10 cellular contexts compared by ENCODE assay signal in the genomic region with DNA sequence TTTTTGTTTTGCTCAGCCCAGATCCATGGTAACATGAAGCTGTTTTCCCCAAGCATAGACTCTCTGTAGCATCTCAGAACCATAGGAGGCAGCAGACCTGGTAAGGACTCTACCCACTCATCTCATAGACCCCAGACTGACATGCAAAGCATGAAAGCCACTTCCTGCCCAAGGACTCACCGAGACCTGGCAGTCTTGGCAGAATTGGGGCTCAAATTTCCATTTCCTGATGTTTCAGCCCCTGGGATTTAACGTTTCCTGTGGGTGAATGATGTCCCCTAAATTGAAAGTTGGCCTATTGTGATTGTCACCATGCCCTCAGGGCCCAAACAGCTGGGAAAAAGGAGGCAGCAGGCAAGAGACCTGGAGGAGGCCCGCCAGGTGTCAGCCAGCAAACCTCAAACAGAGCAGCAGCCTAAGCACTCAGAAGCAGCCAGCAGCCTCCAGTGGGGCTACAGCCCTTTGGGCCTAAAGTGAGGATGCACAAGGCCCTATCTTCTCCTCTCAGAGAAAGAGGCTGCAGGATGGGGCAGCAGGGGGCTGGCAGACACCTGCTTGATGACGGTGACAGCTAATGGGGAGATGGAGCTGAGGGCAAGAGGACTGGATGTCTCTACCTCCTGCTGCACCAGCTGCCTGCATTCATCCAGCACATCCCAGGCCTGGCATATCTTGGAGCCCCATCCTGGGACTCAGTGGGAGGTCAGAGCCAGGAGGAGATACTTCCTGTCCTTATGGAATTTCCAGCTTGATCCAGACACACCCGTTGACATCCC. TPM values are rescaled to one million over a fixed set of nuclear protein-coding genes. Genes with fewer than 3 reads are reported as not detected.
DNase-seq lines count a peak whose midpoint lies in the region; ATAC-seq and TF ChIP-seq lines count a peak whose summit lies in the region.
"Had no signal": no experiment of that assay in that cellular context is flagged by ENCODE, and none has a peak within 500 bp of the region (broad histone marks: within the 10 kb centered on the region; RNA-seq: fewer than 3 reads in every experiment).

No MANE protein-coding gene starts in this region.

- DNase-seq in NK-92 treated with Interleukin-12 subunit alpha and Interleukin-12 subunit beta, amount 100 ng/mL, for 24 hours (lab: John Stamatoyannopoulos, UW), result peak; percentile 24
- DNase-seq in NK-92 (lab: John Stamatoyannopoulos, UW; ENCODE audit: unreplicated experiment) (no peak), HT1080 (ENCODE audit: low read depth) (peak; percentile 75), mucosa of descending colon (no peak), NCI-H2081 (lab: John Stamatoyannopoulos, UW) (no peak), globus pallidus (ENCODE audit: low spot score) (no peak), GM03348 (ENCODE audit: low spot score) (no peak)
- DNase-seq: left ventricle myocardium superior, NCI-H226 had no signal

- no peaks in the 10 kb centered on the region for H3K9me3 ChIP-seq in mucosa of descending colon

- no peaks in the 10 kb centered on the region for H3K4me1 ChIP-seq in mucosa of descending colon (ENCODE audit: low read depth)

- no peaks in the 10 kb centered on the region for H3K36me3 ChIP-seq in mucosa of descending colon (ENCODE audit: low read depth)

- no peak overlapping the region for H3K4me3 ChIP-seq in mucosa of descending colon

- ATAC-seq in GM21529 (IDR thresholded peaks at IDR 0.05; ENCODE audit: unreplicated experiment) (peak; percentile 92), mucosa of descending colon (peak; percentile 58)
- ATAC-seq: left ventricle myocardium superior had no signal

- TF ChIP-seq CTCF in mucosa of descending colon (IDR thresholded peaks at IDR 0.05), result no peak

- intact Hi-C loops in mucosa of descending colon (cut with DNase I, micrococcal nuclease), result no loop called here

RNA-seq across cellular contexts. Expression of a gene that starts 8.5 kb away (rescaled TPM):
- not detected in 2 replicates for total RNA-seq in HT1080 (2014; rRNA removed; shearing (Covaris generic))
- polyA plus RNA-seq in HT1080 (2015; cell fraction: cytosol; rRNA removed), result not detected in 2 replicates
- polyA plus RNA-seq in HT1080 (2015; cell fraction: nucleus; rRNA removed), result not detected in 2 replicates
- total RNA-seq in mucosa of descending colon, result not detected
- total RNA-seq: left ventricle myocardium superior had no signal

RNA-seq across cellular contexts. Expression of a gene that starts 26.7 kb away (rescaled TPM):
- total RNA-seq in HT1080 (2014; rRNA removed; shearing (Covaris generic)), result not detected in 2 replicates
- 0.06 TPM in 1 of 2 replicates, not detected in the other for polyA plus RNA-seq in HT1080 (2015; cell fraction: cytosol; rRNA removed)
- not detected in 2 replicates for polyA plus RNA-seq in HT1080 (2015; cell fraction: nucleus; rRNA removed)
- not detected for total RNA-seq in mucosa of descending colon
- total RNA-seq: left ventricle myocardium superior had no signal

RNA-seq across cellular contexts. Expression of a gene that starts 37.6 kb away (rescaled TPM):
- 0.05 and 0.17 TPM in 2 replicates for total RNA-seq in HT1080 (2014; rRNA removed; shearing (Covaris generic))
- 0.05 TPM in 1 of 2 replicates, not detected in the other for polyA plus RNA-seq in HT1080 (2015; cell fraction: cytosol; rRNA removed)
- polyA plus RNA-seq in HT1080 (2015; cell fraction: nucleus; rRNA removed), result 0.06 and 0.08 TPM in 2 replicates
- total RNA-seq in mucosa of descending colon, result not detected
- total RNA-seq: left ventricle myocardium superior had no signal

RNA-seq across cellular contexts. Expression of a gene that starts 47.4 kb away (rescaled TPM):
- not detected in 2 replicates for total RNA-seq in HT1080 (2014; rRNA removed; shearing (Covaris generic))
- polyA plus RNA-seq in HT1080 (2015; cell fraction: cytosol; rRNA removed), result not detected in 2 replicates
- polyA plus RNA-seq in HT1080 (2015; cell fraction: nucleus; rRNA removed), result not detected in 2 replicates
- total RNA-seq in mucosa of descending colon, result not detected
- total RNA-seq: left ventricle myocardium superior had no signal

Comparison
In these comparisons a context has a peak if more than half of its experiments do, and no peak if none do; other contexts are left out.
1. DNase-seq: peak in NK-92 treated with Interleukin-12 subunit alpha and Interleukin-12 subunit beta, amount 100 ng/mL, for 24 hours (single experiment) and HT1080 (single experiment); none in NK-92 (single experiment), mucosa of descending colon (0 of 3), NCI-H2081 (0 of 2), globus pallidus (single experiment) and GM03348 (single experiment).